In the genomic region with DNA sequence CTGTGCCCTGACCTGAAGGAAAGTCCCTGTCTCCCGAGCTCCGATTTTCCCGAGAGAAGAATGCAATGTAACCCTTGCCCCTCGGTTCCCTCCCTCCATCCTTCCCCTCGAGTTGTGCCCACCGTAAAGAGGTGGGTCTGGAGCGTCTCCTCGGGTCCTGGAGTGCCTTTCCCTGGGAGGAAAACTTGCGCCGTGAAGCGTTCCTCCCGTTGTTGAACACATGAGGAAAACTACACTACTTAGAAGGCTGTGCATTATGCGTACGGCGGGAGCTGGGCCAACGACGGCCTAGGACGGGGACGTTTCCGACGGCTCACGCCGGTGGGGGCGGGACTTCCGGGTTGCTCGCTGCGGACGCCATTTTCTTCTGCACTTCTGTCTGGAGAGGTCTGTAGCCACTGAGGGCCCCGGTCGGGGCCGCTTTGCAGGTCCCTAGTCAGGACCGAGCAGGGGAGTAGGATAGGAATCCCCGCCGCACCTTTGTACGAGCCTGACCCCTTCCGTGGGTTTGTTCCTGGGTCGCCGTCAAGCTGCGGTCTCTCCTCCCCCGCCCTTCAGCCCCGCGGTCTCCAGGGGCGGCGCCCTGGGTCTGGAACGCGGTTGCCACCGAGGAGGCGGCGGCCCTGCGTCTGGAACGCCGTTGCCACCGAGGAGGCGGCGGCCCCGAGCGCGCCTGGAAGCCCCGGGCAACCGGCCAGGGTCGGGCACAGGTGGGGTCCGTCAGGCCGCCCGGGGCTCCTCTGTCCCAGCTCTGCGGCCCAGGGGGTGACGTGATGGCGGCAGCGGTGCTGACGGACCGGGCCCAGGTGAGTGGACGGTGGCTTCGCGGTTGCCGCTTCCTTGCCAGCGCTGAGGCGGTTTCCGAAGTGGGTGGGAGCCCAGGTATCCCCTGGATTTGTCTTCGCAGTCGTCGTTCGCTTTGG, we compare ENCODE assay signal across 1 cellular context.
TF ChIP-seq lines count a peak whose summit lies in the region.

A gene (plus strand): TSS at position 360 of the 923 bp plus-strand sequence. CDS start 414 bp downstream, at position 774.

TF ChIP-seq in HEK293, 187 proteins besides CTCF, POLR2A, EP300 and RAD21 (continued from another document):
- TF ChIP-seq, protein P1, sequence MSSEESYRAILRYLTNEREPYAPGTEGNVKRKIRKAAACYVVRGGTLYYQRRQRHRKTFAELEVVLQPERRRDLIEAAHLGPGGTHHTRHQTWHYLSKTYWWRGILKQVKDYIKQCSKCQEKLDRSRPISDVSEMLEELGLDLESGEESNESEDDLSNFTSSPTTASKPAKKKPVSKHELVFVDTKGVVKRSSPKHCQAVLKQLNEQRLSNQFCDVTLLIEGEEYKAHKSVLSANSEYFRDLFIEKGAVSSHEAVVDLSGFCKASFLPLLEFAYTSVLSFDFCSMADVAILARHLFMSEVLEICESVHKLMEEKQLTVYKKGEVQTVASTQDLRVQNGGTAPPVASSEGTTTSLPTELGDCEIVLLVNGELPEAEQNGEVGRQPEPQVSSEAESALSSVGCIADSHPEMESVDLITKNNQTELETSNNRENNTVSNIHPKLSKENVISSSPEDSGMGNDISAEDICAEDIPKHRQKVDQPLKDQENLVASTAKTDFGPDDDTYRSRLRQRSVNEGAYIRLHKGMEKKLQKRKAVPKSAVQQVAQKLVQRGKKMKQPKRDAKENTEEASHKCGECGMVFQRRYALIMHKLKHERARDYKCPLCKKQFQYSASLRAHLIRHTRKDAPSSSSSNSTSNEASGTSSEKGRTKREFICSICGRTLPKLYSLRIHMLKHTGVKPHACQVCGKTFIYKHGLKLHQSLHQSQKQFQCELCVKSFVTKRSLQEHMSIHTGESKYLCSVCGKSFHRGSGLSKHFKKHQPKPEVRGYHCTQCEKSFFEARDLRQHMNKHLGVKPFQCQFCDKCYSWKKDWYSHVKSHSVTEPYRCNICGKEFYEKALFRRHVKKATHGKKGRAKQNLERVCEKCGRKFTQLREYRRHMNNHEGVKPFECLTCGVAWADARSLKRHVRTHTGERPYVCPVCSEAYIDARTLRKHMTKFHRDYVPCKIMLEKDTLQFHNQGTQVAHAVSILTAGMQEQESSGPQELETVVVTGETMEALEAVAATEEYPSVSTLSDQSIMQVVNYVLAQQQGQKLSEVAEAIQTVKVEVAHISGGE (tag by site-specific recombination; conservative IDR thresholded peaks at IDR 0.05; ENCODE audit: low read depth), result peak; percentile 95
- TF ChIP-seq ZNF146 (tag by site-specific recombination; IDR thresholded peaks at IDR 0.05) (no peak), ZNF501 (tag by site-specific recombination; IDR thresholded peaks at IDR 0.05) (no peak), ZNF24 (tag by site-specific recombination; IDR thresholded peaks at IDR 0.05) (0 out of 2 replicates have a peak, but pooled peaks have one; percentile 25), ZNF2 (tag by site-specific recombination; IDR thresholded peaks at IDR 0.05) (no peak; the same call in 1 of the 2 replicates), ZNF366 (tag by site-specific recombination; conservative IDR thresholded peaks at IDR 0.05) (peak; percentile 62), SETDB1 (IDR thresholded peaks at IDR 0.05; ENCODE audit: insufficient read length, low read length) (peak; percentile 59), GLIS1 (tag by site-specific recombination; IDR thresholded peaks at IDR 0.05) (peak; percentile 58), ZNF561 (tag by site-specific recombination; IDR thresholded peaks at IDR 0.05; ENCODE audit: borderline replicate concordance) (peak; percentile 78), YY1 (tag by site-specific recombination; IDR thresholded peaks at IDR 0.05) (peak; percentile 72), SCRT1 (tag by site-specific recombination; IDR thresholded peaks at IDR 0.05; ENCODE audit: borderline replicate concordance) (no peak), SP3 (tag by site-specific recombination; IDR thresholded peaks at IDR 0.05) (peak; percentile 59), ZNF843 (tag by site-specific recombination; IDR thresholded peaks at IDR 0.05) (peak; percentile 25; the same call in 1 of the 2 replicates), ZNF202 (tag by site-specific recombination; IDR thresholded peaks at IDR 0.05; ENCODE audit: borderline replicate concordance) (no peak), ZNF350 (tag by site-specific recombination; IDR thresholded peaks at IDR 0.05) (peak; percentile 54; the same call in 1 of the 2 replicates), ZNF555 (tag by site-specific recombination; conservative IDR thresholded peaks at IDR 0.05) (no peak), KLF1 (tag by site-specific recombination; IDR thresholded peaks at IDR 0.05) (peak; percentile 30), ZFP69B (tag by site-specific recombination; IDR thresholded peaks at IDR 0.05) (no peak), ZNF660 (tag by site-specific recombination; IDR thresholded peaks at IDR 0.05) (peak; percentile 77; the same call in 1 of the 2 replicates), KLF10 (tag by site-specific recombination; IDR thresholded peaks at IDR 0.05) (0 out of 2 replicates have a peak, but pooled peaks have one; percentile 31), ZNF664 (tag by site-specific recombination; IDR thresholded peaks at IDR 0.05) (no peak; the same call in 1 of the 2 replicates), EGR2 (tag by site-specific recombination; IDR thresholded peaks at IDR 0.05; ENCODE audit: low read depth) (peak; percentile 45; the same call in 1 of the 2 replicates), ZFHX2 (tag by site-specific recombination; conservative IDR thresholded peaks at IDR 0.05) (peak; percentile 43), ZNF175 (tag by site-specific recombination; IDR thresholded peaks at IDR 0.05) (no peak), ZXDB (tag by site-specific recombination; IDR thresholded peaks at IDR 0.05) (peak; percentile 75), KLF8 (tag by site-specific recombination; IDR thresholded peaks at IDR 0.05) (peak; percentile 45), TCF7L2 (IDR thresholded peaks at IDR 0.05; ENCODE audit: borderline replicate concordance, low read depth, low read length) (no peak), KLF9 (tag by site-specific recombination; IDR thresholded peaks at IDR 0.05; ENCODE audit: low read depth) (peak; percentile 59), ZNF548 (tag by site-specific recombination; IDR thresholded peaks at IDR 0.05) (no peak), ZNF777 (tag by site-specific recombination; IDR thresholded peaks at IDR 0.05; ENCODE audit: borderline replicate concordance) (peak; percentile 96), ZNF335 (tag by site-specific recombination; conservative IDR thresholded peaks at IDR 0.05) (peak; percentile 85), ZNF610 (tag by site-specific recombination; IDR thresholded peaks at IDR 0.05; ENCODE audit: borderline replicate concordance) (0 out of 2 replicates have a peak, but pooled peaks have one; percentile 26), ZNF394 (tag by site-specific recombination; IDR thresholded peaks at IDR 0.05; ENCODE audit: borderline replicate concordance) (peak; percentile 12; the same call in 1 of the 2 replicates), SP2 (tag by site-specific recombination; IDR thresholded peaks at IDR 0.05) (peak; percentile 64), ZNF629 (tag by site-specific recombination; IDR thresholded peaks at IDR 0.05) (0 out of 2 replicates have a peak, but pooled peaks have one; percentile 24), KLF7 (tag by site-specific recombination; IDR thresholded peaks at IDR 0.05; ENCODE audit: borderline replicate concordance) (peak; percentile 53; the same call in 1 of the 2 replicates), ZBTB7A (tag by site-specific recombination; IDR thresholded peaks at IDR 0.05; ENCODE audit: low read depth) (no peak), ZNF302 (tag by site-specific recombination; IDR thresholded peaks at IDR 0.05; ENCODE audit: low read depth) (no peak)
- TF ChIP-seq, protein P2, sequence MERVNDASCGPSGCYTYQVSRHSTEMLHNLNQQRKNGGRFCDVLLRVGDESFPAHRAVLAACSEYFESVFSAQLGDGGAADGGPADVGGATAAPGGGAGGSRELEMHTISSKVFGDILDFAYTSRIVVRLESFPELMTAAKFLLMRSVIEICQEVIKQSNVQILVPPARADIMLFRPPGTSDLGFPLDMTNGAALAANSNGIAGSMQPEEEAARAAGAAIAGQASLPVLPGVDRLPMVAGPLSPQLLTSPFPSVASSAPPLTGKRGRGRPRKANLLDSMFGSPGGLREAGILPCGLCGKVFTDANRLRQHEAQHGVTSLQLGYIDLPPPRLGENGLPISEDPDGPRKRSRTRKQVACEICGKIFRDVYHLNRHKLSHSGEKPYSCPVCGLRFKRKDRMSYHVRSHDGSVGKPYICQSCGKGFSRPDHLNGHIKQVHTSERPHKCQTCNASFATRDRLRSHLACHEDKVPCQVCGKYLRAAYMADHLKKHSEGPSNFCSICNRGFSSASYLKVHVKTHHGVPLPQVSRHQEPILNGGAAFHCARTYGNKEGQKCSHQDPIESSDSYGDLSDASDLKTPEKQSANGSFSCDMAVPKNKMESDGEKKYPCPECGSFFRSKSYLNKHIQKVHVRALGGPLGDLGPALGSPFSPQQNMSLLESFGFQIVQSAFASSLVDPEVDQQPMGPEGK (tag by site-specific recombination; IDR thresholded peaks at IDR 0.05), result 0 out of 2 replicates have a peak, but pooled peaks have one; percentile 23
- TF ChIP-seq, protein P3, sequence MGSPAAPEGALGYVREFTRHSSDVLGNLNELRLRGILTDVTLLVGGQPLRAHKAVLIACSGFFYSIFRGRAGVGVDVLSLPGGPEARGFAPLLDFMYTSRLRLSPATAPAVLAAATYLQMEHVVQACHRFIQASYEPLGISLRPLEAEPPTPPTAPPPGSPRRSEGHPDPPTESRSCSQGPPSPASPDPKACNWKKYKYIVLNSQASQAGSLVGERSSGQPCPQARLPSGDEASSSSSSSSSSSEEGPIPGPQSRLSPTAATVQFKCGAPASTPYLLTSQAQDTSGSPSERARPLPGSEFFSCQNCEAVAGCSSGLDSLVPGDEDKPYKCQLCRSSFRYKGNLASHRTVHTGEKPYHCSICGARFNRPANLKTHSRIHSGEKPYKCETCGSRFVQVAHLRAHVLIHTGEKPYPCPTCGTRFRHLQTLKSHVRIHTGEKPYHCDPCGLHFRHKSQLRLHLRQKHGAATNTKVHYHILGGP (tag by site-specific recombination; IDR thresholded peaks at IDR 0.05), result no peak
- TF ChIP-seq, protein P4, sequence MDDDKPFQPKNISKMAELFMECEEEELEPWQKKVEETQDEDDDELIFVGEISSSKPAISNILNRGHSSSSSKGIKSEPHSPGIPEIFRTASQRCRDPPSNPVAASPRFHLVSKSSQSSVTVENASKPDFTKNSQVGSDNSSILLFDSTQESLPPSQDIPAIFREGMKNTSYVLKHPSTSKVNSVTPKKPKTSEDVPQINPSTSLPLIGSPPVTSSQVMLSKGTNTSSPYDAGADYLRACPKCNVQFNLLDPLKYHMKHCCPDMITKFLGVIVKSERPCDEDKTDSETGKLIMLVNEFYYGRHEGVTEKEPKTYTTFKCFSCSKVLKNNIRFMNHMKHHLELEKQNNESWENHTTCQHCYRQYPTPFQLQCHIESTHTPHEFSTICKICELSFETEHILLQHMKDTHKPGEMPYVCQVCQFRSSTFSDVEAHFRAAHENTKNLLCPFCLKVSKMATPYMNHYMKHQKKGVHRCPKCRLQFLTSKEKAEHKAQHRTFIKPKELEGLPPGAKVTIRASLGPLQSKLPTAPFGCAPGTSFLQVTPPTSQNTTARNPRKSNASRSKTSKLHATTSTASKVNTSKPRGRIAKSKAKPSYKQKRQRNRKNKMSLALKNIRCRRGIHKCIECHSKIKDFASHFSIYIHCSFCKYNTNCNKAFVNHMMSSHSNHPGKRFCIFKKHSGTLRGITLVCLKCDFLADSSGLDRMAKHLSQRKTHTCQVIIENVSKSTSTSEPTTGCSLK (tag by site-specific recombination; IDR thresholded peaks at IDR 0.05), result no peak
- TF ChIP-seq, protein P5, sequence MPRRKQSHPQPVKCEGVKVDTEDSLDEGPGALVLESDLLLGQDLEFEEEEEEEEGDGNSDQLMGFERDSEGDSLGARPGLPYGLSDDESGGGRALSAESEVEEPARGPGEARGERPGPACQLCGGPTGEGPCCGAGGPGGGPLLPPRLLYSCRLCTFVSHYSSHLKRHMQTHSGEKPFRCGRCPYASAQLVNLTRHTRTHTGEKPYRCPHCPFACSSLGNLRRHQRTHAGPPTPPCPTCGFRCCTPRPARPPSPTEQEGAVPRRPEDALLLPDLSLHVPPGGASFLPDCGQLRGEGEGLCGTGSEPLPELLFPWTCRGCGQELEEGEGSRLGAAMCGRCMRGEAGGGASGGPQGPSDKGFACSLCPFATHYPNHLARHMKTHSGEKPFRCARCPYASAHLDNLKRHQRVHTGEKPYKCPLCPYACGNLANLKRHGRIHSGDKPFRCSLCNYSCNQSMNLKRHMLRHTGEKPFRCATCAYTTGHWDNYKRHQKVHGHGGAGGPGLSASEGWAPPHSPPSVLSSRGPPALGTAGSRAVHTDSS (tag by site-specific recombination; IDR thresholded peaks at IDR 0.05), result no peak
- TF ChIP-seq, protein P6, sequence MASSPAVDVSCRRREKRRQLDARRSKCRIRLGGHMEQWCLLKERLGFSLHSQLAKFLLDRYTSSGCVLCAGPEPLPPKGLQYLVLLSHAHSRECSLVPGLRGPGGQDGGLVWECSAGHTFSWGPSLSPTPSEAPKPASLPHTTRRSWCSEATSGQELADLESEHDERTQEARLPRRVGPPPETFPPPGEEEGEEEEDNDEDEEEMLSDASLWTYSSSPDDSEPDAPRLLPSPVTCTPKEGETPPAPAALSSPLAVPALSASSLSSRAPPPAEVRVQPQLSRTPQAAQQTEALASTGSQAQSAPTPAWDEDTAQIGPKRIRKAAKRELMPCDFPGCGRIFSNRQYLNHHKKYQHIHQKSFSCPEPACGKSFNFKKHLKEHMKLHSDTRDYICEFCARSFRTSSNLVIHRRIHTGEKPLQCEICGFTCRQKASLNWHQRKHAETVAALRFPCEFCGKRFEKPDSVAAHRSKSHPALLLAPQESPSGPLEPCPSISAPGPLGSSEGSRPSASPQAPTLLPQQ (tag by site-specific recombination; IDR thresholded peaks at IDR 0.05), result peak; percentile 67
- TF ChIP-seq, protein P7, sequence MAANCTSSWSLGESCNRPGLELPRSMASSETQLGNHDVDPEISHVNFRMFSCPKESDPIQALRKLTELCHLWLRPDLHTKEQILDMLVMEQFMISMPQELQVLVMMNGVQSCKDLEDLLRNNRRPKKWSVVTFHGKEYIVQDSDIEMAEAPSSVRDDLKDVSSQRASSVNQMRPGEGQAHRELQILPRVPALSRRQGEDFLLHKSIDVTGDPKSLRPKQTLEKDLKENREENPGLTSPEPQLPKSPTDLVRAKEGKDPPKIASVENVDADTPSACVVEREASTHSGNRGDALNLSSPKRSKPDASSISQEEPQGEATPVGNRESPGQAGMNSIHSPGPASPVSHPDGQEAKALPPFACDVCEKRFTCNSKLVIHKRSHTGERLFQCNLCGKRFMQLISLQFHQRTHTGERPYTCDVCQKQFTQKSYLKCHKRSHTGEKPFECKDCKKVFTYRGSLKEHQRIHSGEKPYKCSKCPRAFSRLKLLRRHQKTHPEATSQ (tag by site-specific recombination; IDR thresholded peaks at IDR 0.05), result no peak
- TF ChIP-seq, protein P8, sequence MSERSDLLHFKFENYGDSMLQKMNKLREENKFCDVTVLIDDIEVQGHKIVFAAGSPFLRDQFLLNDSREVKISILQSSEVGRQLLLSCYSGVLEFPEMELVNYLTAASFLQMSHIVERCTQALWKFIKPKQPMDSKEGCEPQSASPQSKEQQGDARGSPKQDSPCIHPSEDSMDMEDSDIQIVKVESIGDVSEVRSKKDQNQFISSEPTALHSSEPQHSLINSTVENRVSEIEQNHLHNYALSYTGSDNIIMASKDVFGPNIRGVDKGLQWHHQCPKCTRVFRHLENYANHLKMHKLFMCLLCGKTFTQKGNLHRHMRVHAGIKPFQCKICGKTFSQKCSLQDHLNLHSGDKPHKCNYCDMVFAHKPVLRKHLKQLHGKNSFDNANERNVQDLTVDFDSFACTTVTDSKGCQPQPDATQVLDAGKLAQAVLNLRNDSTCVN (tag by site-specific recombination; optimal IDR thresholded peaks at IDR 0.05), result peak; percentile 49
